Comparison of ENCODE assay signal across 15 cellular contexts in genomic region chr7:90717286-90718060, GRCh38.
DNase-seq lines count a peak whose midpoint lies in the region; ATAC-seq, FAIRE-seq and TF ChIP-seq lines count a peak whose summit lies in the region.
"Had no signal": no experiment of that assay in that cellular context is flagged by ENCODE, and none has a peak within 500 bp of the region (broad histone marks: within the 10 kb centered on the region; RNA-seq: fewer than 3 reads in every experiment).

No MANE protein-coding gene starts in this region.

- H3K9ac ChIP-seq in KMS-11, result peak overlapping the region; percentile 6; the same call in 1 of the 2 replicates
- H3K9ac ChIP-seq in HepG2 (ENCODE audit: insufficient read depth, low read depth, low read length), result no peak overlapping the region

- H3K9me3 ChIP-seq in A673 (ENCODE audit: low read depth, low read length, poor library complexity, severe bottlenecking), result no peaks in the 10 kb centered on the region
- no peaks in the 10 kb centered on the region for H3K9me3 ChIP-seq in HepG2 (ENCODE audit: low read length)
- H3K9me3 ChIP-seq: MG63 had no signal

- POLR2A ChIA-PET in A673 (lab: Charles Lee; ENCODE audit: low non-redundant PET), result interaction anchor here (1.2 kb wide), 1 partner anchor 16 kb away, joined by 3 read pairs; no protein-coding TSS in a partner anchor
- POLR2A ChIA-PET in HepG2 (lab: Yijun Ruan, JAX), result no interaction called here

- no peak overlapping the region for H2AFZ ChIP-seq in KMS-11 (ENCODE audit: low read depth)
- no peak overlapping the region for H2AFZ ChIP-seq in HepG2 (ENCODE audit: low read length)

- 2% methylated on average over 5 of the region's 5 CpGs for WGBS in HepG2 (ENCODE audit: low lambda C conversion rate)

- no peaks in the 10 kb centered on the region for H4K20me1 ChIP-seq in KMS-11 (ENCODE audit: insufficient read depth)
- H4K20me1 ChIP-seq in HepG2 (ENCODE audit: insufficient read depth, low read length), result no peaks in the 10 kb centered on the region

- H3K4me1 ChIP-seq in A673 (ENCODE audit: insufficient read depth, low read length, poor library complexity, severe bottlenecking), result peaks cover 89% of the 10 kb centered on the region
- peaks cover 88% of the 10 kb centered on the region for H3K4me1 ChIP-seq in KMS-11 (ENCODE audit: low read depth, poor library complexity, severe bottlenecking)
- peaks cover 50% of the 10 kb centered on the region for H3K4me1 ChIP-seq in HepG2 (ENCODE audit: insufficient read depth, low read length)

- TF ChIP-seq EP300 in HepG2 (IDR thresholded peaks at IDR 0.05; ENCODE audit: low read depth in 2 of 2, low read length in 2 of 2) (peak in 1 of 2 experiments; percentile 43; a peak in 1 of 4 replicates), HepG2 (CRISPR knock-in tag; IDR thresholded peaks at IDR 0.05; ENCODE audit: borderline replicate concordance) (no peak)

- ATAC-seq in HepG2, result peak; percentile 77
- no peak for ATAC-seq in GM21619 (IDR thresholded peaks at IDR 0.05; ENCODE audit: unreplicated experiment)

- TF ChIP-seq RAD21 in HepG2 (CRISPR knock-in tag; IDR thresholded peaks at IDR 0.05), result no peak

- TF ChIP-seq POLR2A in HepG2 (IDR thresholded peaks at IDR 0.05; ENCODE audit: insufficient read depth in 1 of 2, low read depth in 2 of 2, low read length in 2 of 2), result no peak

- no peaks in the 10 kb centered on the region for H3K36me3 ChIP-seq in A673 (ENCODE audit: insufficient read depth, low read length, poor library complexity, severe bottlenecking)
- no peaks in the 10 kb centered on the region for H3K36me3 ChIP-seq in KMS-11 (ENCODE audit: insufficient read depth)
- no peaks in the 10 kb centered on the region for H3K36me3 ChIP-seq in brain microvascular endothelial cell (replicated peaks)
- H3K36me3 ChIP-seq in HepG2 (replicated peaks in 1 of 2; ENCODE audit: control insufficient read depth in 1 of 2, insufficient read depth in 2 of 2, low read length in 2 of 2), result no peaks in the 10 kb centered on the region
- H3K36me3 ChIP-seq: MG63 had no signal

- in situ Hi-C loops in brain microvascular endothelial cell (cut with HindIII; ENCODE audit: low pct_ligation_motif_present, low sequenced_read_pairs) (no loop called here), HepG2 (cut with HindIII; ENCODE audit: extremely low pct_ligation_motif_present, low pct_unique_long_range_greater_than_20kb) (loop anchor here (25.0 kb wide), 1 partner anchor 295 kb away; no protein-coding TSS in a partner anchor)

- no peaks in the 10 kb centered on the region for H3K27me3 ChIP-seq in A673 (replicated peaks; ENCODE audit: insufficient read depth, low read depth, low read length, poor library complexity)
- H3K27me3 ChIP-seq in KMS-11 (ENCODE audit: insufficient read depth, low read depth), result no peaks in the 10 kb centered on the region
- H3K27me3 ChIP-seq in brain microvascular endothelial cell (replicated peaks), result no peaks in the 10 kb centered on the region
- H3K27me3 ChIP-seq in HepG2 (ENCODE audit: control insufficient read depth in 1 of 2, insufficient read depth in 2 of 2, low read length in 2 of 2), result no peaks in the 10 kb centered on the region
- H3K27me3 ChIP-seq: MG63 had no signal

- H3K4me2 ChIP-seq in KMS-11 (peak overlapping the region; percentile 99), HepG2 (ENCODE audit: low read depth, low read length) (no peak overlapping the region)

- H3K79me2 ChIP-seq in KMS-11 (ENCODE audit: insufficient read depth, low read depth) (peaks cover 100% of the 10 kb centered on the region), HepG2 (ENCODE audit: insufficient read depth, low read length) (no peaks in the 10 kb centered on the region)

- FAIRE-seq in HepG2 (lab: Jason Lieb, UNC), result no peak
- FAIRE-seq: endometrium had no signal

- H3K27ac ChIP-seq in A673 (ENCODE audit: low read depth, low read length, poor library complexity, severe bottlenecking) (peak overlapping the region; percentile 27), KMS-11 (peak overlapping the region; percentile 93), brain microvascular endothelial cell (no peak overlapping the region), HepG2 (ENCODE audit: extremely low read length, insufficient read depth, low read length) (no peak overlapping the region)

- no peak for DNase-seq in A673 (ENCODE audit: low spot score)
- peak; percentile 52 for DNase-seq in brain microvascular endothelial cell
- peak; percentile 29 for DNase-seq in HepG2 (ENCODE audit: low spot score)
- no peak for DNase-seq in stimulated activated CD8-positive, alpha-beta memory T cell treated with anti-CD3 and anti-CD28 coated beads, Interleukin-4, amount 100 ng/mL, for 48 hours
- DNase-seq in Kasumi-1 (lab: John Stamatoyannopoulos, UW), result no peak
- no peak for DNase-seq in stimulated activated naive CD4-positive, alpha-beta T cell (lab: John Stamatoyannopoulos, UW)
- DNase-seq: activated CD8-positive, alpha-beta memory T cell treated with anti-CD3 and anti-CD28 coated beads, Interleukin-2, amount 50 U/mL, for 48 hours; amygdala; MG63; NCI-H510A treated with DMSO at 0.1 percent for 48 hours; Right ventricle myocardium superior; trophoblast cell had no signal

- CTCF ChIA-PET in A673 (lab: Charles Lee), result no interaction called here
- CTCF ChIA-PET in HepG2 (lab: Yijun Ruan, JAX; ENCODE audit: low intra/inter-chr PET ratio, low total read pairs), result no interaction called here

- no peak for TF ChIP-seq CTCF in A673 (conservative IDR thresholded peaks at IDR 0.05; ENCODE audit: low read depth, low read length)
- no peak for TF ChIP-seq CTCF in KMS-11 (conservative IDR thresholded peaks at IDR 0.05; ENCODE audit: low read depth, low read length)
- no peak for TF ChIP-seq CTCF in brain microvascular endothelial cell (IDR thresholded peaks at IDR 0.05; ENCODE audit: low read depth, low read length, missing control alignments)
- no peak for TF ChIP-seq CTCF in HepG2 (CRISPR knock-in tag; IDR thresholded peaks at IDR 0.05)

- BruUV-seq in A673 (replicated peaks; lab: Mats Ljungman, UMichigan) (no TSS peak), HepG2 (replicated peaks; lab: Mats Ljungman, UMichigan) (no TSS peak)

- intact Hi-C loops in A673 (cut with micrococcal nuclease; ENCODE audit: unreplicated experiment) (no loop called here), HepG2 (cut with micrococcal nuclease; ENCODE audit: unreplicated experiment) (no loop called here)

- H3K4me3 ChIP-seq in A673 (ENCODE audit: low read depth, low read length, poor library complexity, severe bottlenecking), result no peak overlapping the region
- no peak overlapping the region for H3K4me3 ChIP-seq in KMS-11 (IDR thresholded peaks at IDR 0.05; ENCODE audit: insufficient read depth, low read depth, low read length)
- H3K4me3 ChIP-seq in brain microvascular endothelial cell (ENCODE audit: low read depth, low read length), result no peak overlapping the region
- H3K4me3 ChIP-seq in HepG2 (replicated peaks in 1 of 3; ENCODE audit: insufficient read depth in 1 of 3, low read depth in 2 of 3, low read length in 3 of 3), result no peak overlapping the region
- H3K4me3 ChIP-seq: MG63 had no signal

TF ChIP-seq in HepG2, 621 proteins besides CTCF, POLR2A, EP300 and RAD21 (continues in another document):
- TF ChIP-seq TBX3 (IDR thresholded peaks at IDR 0.05; ENCODE audit: borderline replicate concordance) (peak; percentile 39; the same call in 1 of the 2 replicates), SOX6 (IDR thresholded peaks at IDR 0.05) (no peak), SOX6 (CRISPR knock-in tag; IDR thresholded peaks at IDR 0.05) (peak; percentile 87), FOXA1 (IDR thresholded peaks at IDR 0.05) (peak; percentile 73; the same call in 1 of the 2 replicates), FOXA1 (CRISPR knock-in tag; IDR thresholded peaks at IDR 0.05) (0 out of 2 replicates have a peak, but pooled peaks have one; percentile 28), BHLHE40 (IDR thresholded peaks at IDR 0.05; ENCODE audit: low read length) (peak; percentile 86), CREB1 (IDR thresholded peaks at IDR 0.05) (peak; percentile 52; the same call in 1 of the 2 replicates), CREB1 (CRISPR knock-in tag; IDR thresholded peaks at IDR 0.05) (peak; percentile 60; the same call in 1 of the 2 replicates), FOXP1 (IDR thresholded peaks at IDR 0.05) (no peak), FOXP1 (CRISPR knock-in tag; IDR thresholded peaks at IDR 0.05) (peak; percentile 54), SOX13 (IDR thresholded peaks at IDR 0.05) (no peak), SOX13 (CRISPR knock-in tag; conservative IDR thresholded peaks at IDR 0.05 in 1 of 2, IDR thresholded peaks at IDR 0.05 in 1 of 2) (peak in 1 of 2 experiments; percentile 73; a peak in 2 of 4 replicates), SOX5 (CRISPR knock-in tag; IDR thresholded peaks at IDR 0.05; ENCODE audit: borderline replicate concordance) (peak; percentile 61; the same call in 1 of the 2 replicates), TFE3 (CRISPR knock-in tag; IDR thresholded peaks at IDR 0.05) (no peak)
- TF ChIP-seq, protein P1, sequence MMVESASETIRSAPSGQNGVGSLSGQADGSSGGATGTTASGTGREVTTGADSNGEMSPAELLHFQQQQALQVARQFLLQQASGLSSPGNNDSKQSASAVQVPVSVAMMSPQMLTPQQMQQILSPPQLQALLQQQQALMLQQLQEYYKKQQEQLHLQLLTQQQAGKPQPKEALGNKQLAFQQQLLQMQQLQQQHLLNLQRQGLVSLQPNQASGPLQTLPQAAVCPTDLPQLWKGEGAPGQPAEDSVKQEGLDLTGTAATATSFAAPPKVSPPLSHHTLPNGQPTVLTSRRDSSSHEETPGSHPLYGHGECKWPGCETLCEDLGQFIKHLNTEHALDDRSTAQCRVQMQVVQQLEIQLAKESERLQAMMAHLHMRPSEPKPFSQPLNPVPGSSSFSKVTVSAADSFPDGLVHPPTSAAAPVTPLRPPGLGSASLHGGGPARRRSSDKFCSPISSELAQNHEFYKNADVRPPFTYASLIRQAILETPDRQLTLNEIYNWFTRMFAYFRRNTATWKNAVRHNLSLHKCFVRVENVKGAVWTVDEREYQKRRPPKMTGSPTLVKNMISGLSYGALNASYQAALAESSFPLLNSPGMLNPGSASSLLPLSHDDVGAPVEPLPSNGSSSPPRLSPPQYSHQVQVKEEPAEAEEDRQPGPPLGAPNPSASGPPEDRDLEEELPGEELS (CRISPR knock-in tag; IDR thresholded peaks at IDR 0.05), result peak; percentile 38; the same call in 1 of the 2 replicates

Comparison
In these comparisons a context has a peak if more than half of its experiments do, and no peak if none do; other contexts are left out.
1. DNase-seq: peak in brain microvascular endothelial cell (single experiment) and HepG2 (single experiment); none in A673 (single experiment), stimulated activated CD8-positive, alpha-beta memory T cell treated with anti-CD3 and anti-CD28 coated beads, Interleukin-4, amount 100 ng/mL, for 48 hours (single experiment), Kasumi-1 (0 of 2) and stimulated activated naive CD4-positive, alpha-beta T cell (0 of 6).
2. H3K27ac ChIP-seq: peak in A673 (single experiment) and KMS-11 (single experiment); none in brain microvascular endothelial cell (single experiment) and HepG2 (single experiment).